7 cellular contexts compared by ENCODE assay signal in genomic region chr16:2340564-2341455, GRCh38.
DNase-seq lines count a peak whose midpoint lies in the region; ATAC-seq and TF ChIP-seq lines count a peak whose summit lies in the region.

Gene ABCA3 (minus strand): TSS chr16:2340728. CDS start chr16:2326466, 14,262 bp downstream.

- no peak for TF ChIP-seq POLR2A in GM18505 (IDR thresholded peaks at IDR 0.05; ENCODE audit: borderline replicate concordance, extremely low read depth, insufficient read depth, insufficient read length)

- H3K4me3 ChIP-seq in retinal pigment epithelial cell (ENCODE audit: low read length), result peak within 1 kb of the TSS; percentile 68

- peak; percentile 79 for DNase-seq in NCI-H187 treated with DMSO at 0.1 percent for 48 hours (lab: John Stamatoyannopoulos, UW)
- peak; percentile 76 for DNase-seq in T-helper 22 cell (ENCODE audit: low read depth)
- peak; percentile 99 for DNase-seq in astrocyte of the hippocampus (ENCODE audit: low read depth, low spot score)
- peak; percentile 85 to 93 for DNase-seq in hippocampal formation (lab: John Stamatoyannopoulos, UW)
- peak; percentile 58 for DNase-seq in retinal pigment epithelial cell (ENCODE audit: low read depth)

- ATAC-seq in GM18505 (IDR thresholded peaks at IDR 0.05; ENCODE audit: unreplicated experiment) (peak; percentile 77), HG02970 (IDR thresholded peaks at IDR 0.05; ENCODE audit: low FRiP score, unreplicated experiment) (peak; percentile 87)

- TF ChIP-seq CTCF in retinal pigment epithelial cell (conservative IDR thresholded peaks at IDR 0.05; ENCODE audit: low read depth, low read length), result peak; percentile 88

Comparison
In these comparisons a context has a peak if more than half of its experiments do, and no peak if none do; other contexts are left out.
1. Peak in every context shown above with its lines: DNase-seq, ATAC-seq and H3K4me3 ChIP-seq.